34 cellular contexts compared by ENCODE assay signal in the genomic region with DNA sequence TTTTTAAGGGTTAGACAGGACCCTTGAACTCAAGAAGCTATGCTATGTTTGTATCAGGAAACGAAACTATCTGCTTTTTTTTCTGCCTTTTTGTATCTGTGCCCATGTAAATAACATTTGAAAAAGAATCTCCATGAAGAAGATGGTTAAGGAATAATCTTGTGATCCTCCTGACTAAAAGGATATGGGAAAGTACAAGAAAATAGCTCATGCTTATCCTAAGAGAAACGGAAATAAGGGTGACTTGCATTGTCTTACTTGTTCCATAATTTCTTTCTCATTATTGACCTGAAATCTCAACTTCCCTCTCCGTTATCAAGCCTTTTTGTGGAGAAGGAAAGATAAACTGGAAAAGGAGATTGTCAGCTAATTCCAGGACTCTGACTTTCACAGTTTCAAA. TPM values are rescaled to one million over a fixed set of nuclear protein-coding genes. Genes with fewer than 3 reads are reported as not detected.
"Had no signal": no experiment of that assay in that cellular context is flagged by ENCODE, and none has a peak within 500 bp of the region (broad histone marks: within the 10 kb centered on the region; RNA-seq: fewer than 3 reads in every experiment).

No MANE protein-coding gene starts in this region.

- DNase-seq: activated B cell treated with CpG ODN at 0.5 μM for 24 hours; activated CD4-positive, alpha-beta memory T cell treated with anti-CD3 and anti-CD28 coated beads, Interleukin-2, amount 10 ng/mL, durations not matched to agents 7 days and 5 days; activated CD4-positive, alpha-beta T cell treated with anti-CD3 and anti-CD28 coated beads for 1 hour; activated CD4-positive, alpha-beta T cell treated with anti-CD3 and anti-CD28 coated beads for 36 hours; activated CD4-positive, alpha-beta T cell treated with anti-CD3 and anti-CD28 coated beads for 48 hours; activated CD4-positive, alpha-beta T cell treated with anti-CD3 and anti-CD28 coated beads, Interleukin-2, amount 10 ng/mL, durations not matched to agents 7 days and 5 days; activated CD4-positive, alpha-beta T cell treated with anti-CD3 and anti-CD28 coated beads, Interleukin-2, amount 50 U/mL, for 48 hours; activated CD8-positive, alpha-beta memory T cell treated with anti-CD3 and anti-CD28 coated beads for 24 hours; activated CD8-positive, alpha-beta memory T cell treated with anti-CD3 and anti-CD28 coated beads, Interleukin-2, amount 10 ng/mL, durations not matched to agents 7 days and 5 days; activated CD8-positive, alpha-beta memory T cell treated with anti-CD3 and anti-CD28 coated beads, Interleukin-2, amount 50 U/mL, for 48 hours; activated CD8-positive, alpha-beta T cell treated with anti-CD3 and anti-CD28 coated beads, Interleukin-2, amount 10 ng/mL, durations not matched to agents 7 days and 5 days; activated effector memory CD4-positive, alpha-beta T cell treated with Interleukin-2 at 50 U/mL for 16 hours; activated gamma-delta T cell; activated naive CD4-positive, alpha-beta T cell treated with anti-CD3 and anti-CD28 coated beads, Interleukin-2, amount 10 ng/mL, durations not matched to agents 7 days and 5 days; activated naive CD4-positive, alpha-beta T cell treated with Interleukin-2 at 50 U/mL for 16 hours; activated naive CD8-positive, alpha-beta T cell treated with anti-CD3 and anti-CD28 coated beads for 36 hours; activated T-cell treated with anti-CD3 and anti-CD28 coated beads, Interleukin-2, amount 50 U/mL, for 24 hours; activated T-cell treated with anti-CD3 and anti-CD28 coated beads, Interleukin-2, amount 50 U/mL, for 48 hours; adrenal gland; amniotic stem cell; aorta; body of pancreas; brain microvascular endothelial cell; central memory CD4-positive, alpha-beta T cell; SW 1271; T-helper 1 cell; T-helper 2 cell; T-helper 9 cell had no signal

- FAIRE-seq: astrocyte had no signal

- H3K27ac ChIP-seq: adrenal gland, body of pancreas, brain microvascular endothelial cell, breast epithelium, VCaP had no signal

- H3K4me1 ChIP-seq: adrenal gland, body of pancreas, breast epithelium had no signal

- H3K27me3 ChIP-seq: adrenal gland, body of pancreas, brain microvascular endothelial cell, breast epithelium had no signal

- H3K36me3 ChIP-seq: adrenal gland, brain microvascular endothelial cell, breast epithelium had no signal

- H3K9me3 ChIP-seq: adrenal gland, body of pancreas, breast epithelium had no signal

- H3K4me3 ChIP-seq: body of pancreas, breast epithelium had no signal

- ATAC-seq: activated CD4-positive, alpha-beta T cell treated with anti-CD3 and anti-CD28 coated beads for 36 hours; activated CD8-positive, alpha-beta memory T cell treated with anti-CD3 and anti-CD28 coated beads, Interleukin-2, amount 10 ng/mL, durations not matched to agents 7 days and 5 days; activated CD8-positive, alpha-beta T cell treated with anti-CD3 and anti-CD28 coated beads, Interleukin-2, amount 10 ng/mL, durations not matched to agents 7 days and 5 days; activated naive CD4-positive, alpha-beta T cell treated with anti-CD3 and anti-CD28 coated beads, Interleukin-2, amount 50 U/mL, for 72 hours; body of pancreas had no signal

RNA-seq across cellular contexts. Expression of a gene that starts 5.9 kb away (rescaled TPM):
- total RNA-seq: activated CD4-positive, alpha-beta memory T cell treated with anti-CD3 and anti-CD28 coated beads, Interleukin-2, amount 10 ng/mL, durations not matched to agents 7 days and 5 days; activated CD4-positive, alpha-beta T cell treated with anti-CD3 and anti-CD28 coated beads for 36 hours; activated CD4-positive, alpha-beta T cell treated with anti-CD3 and anti-CD28 coated beads, Interleukin-2, amount 10 ng/mL, durations not matched to agents 7 days and 5 days; activated CD8-positive, alpha-beta memory T cell treated with anti-CD3 and anti-CD28 coated beads, Interleukin-2, amount 10 ng/mL, durations not matched to agents 7 days and 5 days; activated CD8-positive, alpha-beta T cell treated with anti-CD3 and anti-CD28 coated beads, Interleukin-2, amount 10 ng/mL, durations not matched to agents 7 days and 5 days; activated naive CD4-positive, alpha-beta T cell treated with anti-CD3 and anti-CD28 coated beads, Interleukin-2, amount 50 U/mL, for 72 hours; activated naive CD8-positive, alpha-beta T cell treated with anti-CD3 and anti-CD28 coated beads for 36 hours; activated T-helper 2 cell treated with anti-CD3 and anti-CD28 coated beads, Interferon-gamma antibody, Interleukin-2, Interleukin-4, amounts not matched to agents 10 μg/mL and 5 μg/mL and 100 μg/mL, durations not matched to agents 14 hours and 24 hours and 36 hours; body of pancreas; cardiac septum had no signal
